Comparison of ENCODE assay signal across 34 cellular contexts in genomic region chr2:161695225-161695624, GRCh38.
"Had no signal": no experiment of that assay in that cellular context is flagged by ENCODE, and none has a peak within 500 bp of the region (broad histone marks: within the 10 kb centered on the region; RNA-seq: fewer than 3 reads in every experiment).

No MANE protein-coding gene starts in this region.

- H3K36me3 ChIP-seq: adrenal gland, ascending aorta, brain microvascular endothelial cell, breast epithelium, cardiac muscle cell had no signal

- H3K4me1 ChIP-seq: adrenal gland, ascending aorta, body of pancreas, breast epithelium had no signal

- H3K9me3 ChIP-seq: adrenal gland, ascending aorta, body of pancreas had no signal

- FAIRE-seq: astrocyte, bronchial epithelial cell had no signal

- H3K27me3 ChIP-seq: adrenal gland, ascending aorta, body of pancreas, brain microvascular endothelial cell, breast epithelium, cardiac muscle cell had no signal

- ATAC-seq: activated naive CD4-positive, alpha-beta T cell treated with anti-CD3 and anti-CD28 coated beads, Interleukin-2, amount 50 U/mL, for 72 hours; activated naive CD8-positive, alpha-beta T cell treated with anti-CD3 and anti-CD28 coated beads, Interleukin-2, amount 50 U/mL, for 24 hours; activated T-cell treated with anti-CD3 and anti-CD28 coated beads, Interleukin-2, amount 50 U/mL, for 4 hours; activated T-cell treated with anti-CD3 and anti-CD28 coated beads, Interleukin-2, amount 50 U/mL, for 72 hours; activated T-helper 17 cell treated with anti-CD3 and anti-CD28 coated beads, Interleukin-2, amount 50 U/mL, for 72 hours; body of pancreas had no signal

- H3K4me3 ChIP-seq: adrenal gland, ascending aorta, body of pancreas, breast epithelium, cardiac muscle cell had no signal

- DNase-seq: activated effector memory CD4-positive, alpha-beta T cell treated with anti-CD3 and anti-CD28 coated beads, Interleukin-2, amount 50 U/mL, for 16 hours; activated effector memory CD4-positive, alpha-beta T cell treated with Interleukin-2 at 50 U/mL for 16 hours; activated gamma-delta T cell; activated gamma-delta T cell treated with Interleukin-2 at 50 U/mL for 16 hours; activated naive CD4-positive, alpha-beta T cell; activated naive CD4-positive, alpha-beta T cell treated with anti-CD3 and anti-CD28 coated beads for 36 hours; activated naive CD4-positive, alpha-beta T cell treated with anti-CD3 and anti-CD28 coated beads, Interleukin-2, amount 10 ng/mL, durations not matched to agents 7 days and 5 days; activated naive CD4-positive, alpha-beta T cell treated with anti-CD3 and anti-CD28 coated beads, Interleukin-2, amount 50 U/mL, for 16 hours; activated naive CD4-positive, alpha-beta T cell treated with Interleukin-2 at 50 U/mL for 16 hours; activated naive CD8-positive, alpha-beta T cell treated with anti-CD3 and anti-CD28 coated beads for 36 hours; activated naive CD8-positive, alpha-beta T cell treated with anti-CD3 and anti-CD28 coated beads, Interleukin-2, amount 10 ng/mL, durations not matched to agents 7 days and 5 days; activated naive CD8-positive, alpha-beta T cell treated with anti-CD3 and anti-CD28 coated beads, Interleukin-2, amount 50 U/mL, for 24 hours; activated T-cell treated with anti-CD3 and anti-CD28 coated beads, Interleukin-2, amount 50 U/mL, for 1 hour; activated T-cell treated with anti-CD3 and anti-CD28 coated beads, Interleukin-2, amount 50 U/mL, for 24 hours; activated T-cell treated with anti-CD3 and anti-CD28 coated beads, Interleukin-2, amount 50 U/mL, for 4 hours; activated T-cell treated with anti-CD3 and anti-CD28 coated beads, Interleukin-2, amount 50 U/mL, for 48 hours; activated T-cell treated with anti-CD3 and anti-CD28 coated beads, Interleukin-2, amount 50 U/mL, for 72 hours; adrenal gland; amniotic stem cell; amygdala; anterior cingulate cortex; aorta; body of pancreas; brain microvascular endothelial cell; caudate nucleus; central memory CD4-positive, alpha-beta T cell; cerebellar nuclear complex had no signal

- H3K27ac ChIP-seq: adrenal gland, ascending aorta, body of pancreas, brain microvascular endothelial cell, breast epithelium, cardiac muscle cell had no signal
